Comparison of ENCODE assay signal across 8 cellular contexts in the genomic region with DNA sequence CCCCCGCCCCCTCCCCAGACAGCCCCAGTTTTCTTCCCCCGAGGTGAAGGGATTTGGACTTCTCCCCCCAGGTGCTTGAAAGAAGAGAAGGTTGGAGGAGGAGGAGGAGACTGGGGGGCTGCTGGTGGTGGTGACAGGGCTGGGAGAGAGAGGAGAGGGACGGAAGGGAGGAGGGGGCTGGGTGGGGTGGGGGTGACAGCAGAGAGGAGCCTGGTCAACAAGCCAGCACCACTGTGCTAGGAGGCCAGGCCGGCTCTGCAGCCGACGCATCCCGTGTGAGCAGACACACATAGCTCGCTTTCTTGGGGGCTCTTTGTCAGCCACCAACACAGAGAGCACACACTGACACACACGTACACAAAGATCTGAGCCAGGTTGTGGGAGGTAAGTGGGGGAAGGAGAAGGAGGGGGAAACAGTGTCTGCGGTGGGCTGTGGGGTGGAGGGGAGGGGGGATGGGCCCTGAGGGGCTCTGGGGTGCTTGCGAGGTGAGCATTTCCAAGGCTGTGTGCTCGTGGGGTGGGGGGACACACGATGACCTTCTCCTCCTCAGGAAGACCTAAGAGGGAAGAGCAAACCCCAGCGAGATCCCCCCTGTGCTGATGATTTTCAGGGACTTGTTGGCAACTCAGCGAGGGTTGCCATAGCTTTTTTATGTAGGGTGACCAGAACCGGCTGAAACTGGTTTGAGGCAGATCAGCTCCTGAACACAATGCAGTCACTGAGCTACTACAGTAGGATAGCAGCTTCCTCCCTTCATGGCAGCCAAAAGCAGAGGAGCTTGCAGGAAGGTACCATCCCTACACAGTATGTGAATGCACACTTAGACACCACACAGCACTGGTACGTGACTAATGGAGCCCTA.
DNase-seq lines count a peak whose midpoint lies in the region; ATAC-seq and FAIRE-seq lines count a peak whose summit lies in the region.

A gene with protein sequence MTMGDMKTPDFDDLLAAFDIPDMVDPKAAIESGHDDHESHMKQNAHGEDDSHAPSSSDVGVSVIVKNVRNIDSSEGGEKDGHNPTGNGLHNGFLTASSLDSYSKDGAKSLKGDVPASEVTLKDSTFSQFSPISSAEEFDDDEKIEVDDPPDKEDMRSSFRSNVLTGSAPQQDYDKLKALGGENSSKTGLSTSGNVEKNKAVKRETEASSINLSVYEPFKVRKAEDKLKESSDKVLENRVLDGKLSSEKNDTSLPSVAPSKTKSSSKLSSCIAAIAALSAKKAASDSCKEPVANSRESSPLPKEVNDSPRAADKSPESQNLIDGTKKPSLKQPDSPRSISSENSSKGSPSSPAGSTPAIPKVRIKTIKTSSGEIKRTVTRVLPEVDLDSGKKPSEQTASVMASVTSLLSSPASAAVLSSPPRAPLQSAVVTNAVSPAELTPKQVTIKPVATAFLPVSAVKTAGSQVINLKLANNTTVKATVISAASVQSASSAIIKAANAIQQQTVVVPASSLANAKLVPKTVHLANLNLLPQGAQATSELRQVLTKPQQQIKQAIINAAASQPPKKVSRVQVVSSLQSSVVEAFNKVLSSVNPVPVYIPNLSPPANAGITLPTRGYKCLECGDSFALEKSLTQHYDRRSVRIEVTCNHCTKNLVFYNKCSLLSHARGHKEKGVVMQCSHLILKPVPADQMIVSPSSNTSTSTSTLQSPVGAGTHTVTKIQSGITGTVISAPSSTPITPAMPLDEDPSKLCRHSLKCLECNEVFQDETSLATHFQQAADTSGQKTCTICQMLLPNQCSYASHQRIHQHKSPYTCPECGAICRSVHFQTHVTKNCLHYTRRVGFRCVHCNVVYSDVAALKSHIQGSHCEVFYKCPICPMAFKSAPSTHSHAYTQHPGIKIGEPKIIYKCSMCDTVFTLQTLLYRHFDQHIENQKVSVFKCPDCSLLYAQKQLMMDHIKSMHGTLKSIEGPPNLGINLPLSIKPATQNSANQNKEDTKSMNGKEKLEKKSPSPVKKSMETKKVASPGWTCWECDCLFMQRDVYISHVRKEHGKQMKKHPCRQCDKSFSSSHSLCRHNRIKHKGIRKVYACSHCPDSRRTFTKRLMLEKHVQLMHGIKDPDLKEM (N-terminal part only) (plus strand): TSS at position 732 of the 863 bp plus-strand sequence. CDS start 53,411 bp downstream, outside the sequence.

- H3K27me3 Mint-ChIP-seq in T-helper 2 cell treated with Interferon-gamma antibody and Interleukin-4, amounts not matched to agents 5 μg/mL and 100 μg/mL, for 36 hours (ENCODE audit: low read depth): peaks cover 62% of the 10 kb centered on the region

- H3K9me3 Mint-ChIP-seq in T-helper 2 cell treated with Interferon-gamma antibody and Interleukin-4, amounts not matched to agents 5 μg/mL and 100 μg/mL, for 36 hours: no peaks in the 10 kb centered on the region

- H3K4me3 ChIP-seq in mucosa of stomach (ENCODE audit: low read length): no peak within 1 kb of the TSS

- no peaks in the 10 kb centered on the region for H3K36me3 Mint-ChIP-seq in T-helper 2 cell treated with Interferon-gamma antibody and Interleukin-4, amounts not matched to agents 5 μg/mL and 100 μg/mL, for 36 hours (ENCODE audit: low read depth)

- no peaks in the 10 kb centered on the region for H3K9me3 ChIP-seq in mucosa of stomach (ENCODE audit: control insufficient read depth, low read length)

- ATAC-seq in HG03439 (IDR thresholded peaks at IDR 0.05; ENCODE audit: unreplicated experiment): no peak

- DNase-seq in DMS153 treated with DMSO at 0.1 percent for 48 hours (lab: John Stamatoyannopoulos, UW; ENCODE audit: unreplicated experiment) (peak; percentile 82), NCI-H1092 (lab: John Stamatoyannopoulos, UW) (peak; percentile 86), fibroblast of gingiva (ENCODE audit: low read depth) (peak; percentile 60), urothelium cell line (ENCODE audit: low spot score) (peak; percentile 60), KBM-7 (no peak)
- DNase-seq in T-helper 2 cell treated with Interferon-gamma antibody and Interleukin-4, amounts not matched to agents 5 μg/mL and 100 μg/mL, for 36 hours (ENCODE audit: low spot score): no peak

- H3K27me3 ChIP-seq in mucosa of stomach (ENCODE audit: control insufficient read depth, insufficient read depth, low read length): no peaks in the 10 kb centered on the region

- peak; percentile 55 for FAIRE-seq in urothelium cell line (lab: Jason Lieb, UNC)

- H3K27ac Mint-ChIP-seq in T-helper 2 cell treated with Interferon-gamma antibody and Interleukin-4, amounts not matched to agents 5 μg/mL and 100 μg/mL, for 36 hours: peak within 1 kb of the TSS; percentile 36

- H3K36me3 ChIP-seq in mucosa of stomach (ENCODE audit: control insufficient read depth, insufficient read depth, low read length): no peaks in the 10 kb centered on the region

- peaks cover 11% of the 10 kb centered on the region for H3K4me1 Mint-ChIP-seq in T-helper 2 cell treated with Interferon-gamma antibody and Interleukin-4, amounts not matched to agents 5 μg/mL and 100 μg/mL, for 36 hours (ENCODE audit: low read depth)

- in situ Hi-C loops in KBM-7 (cut with MboI; ENCODE audit: low pct_unique_long_range_greater_than_20kb, low sequenced_read_pairs): no loop called here

- H3K4me3 Mint-ChIP-seq in T-helper 2 cell treated with Interferon-gamma antibody and Interleukin-4, amounts not matched to agents 5 μg/mL and 100 μg/mL, for 36 hours: peak within 1 kb of the TSS; percentile 49

- H3K9ac ChIP-seq in mucosa of stomach (ENCODE audit: low read length): peak within 1 kb of the TSS; percentile 22

- H3K4me1 ChIP-seq in mucosa of stomach (ENCODE audit: control insufficient read depth, insufficient read depth, low read length): peaks cover 24% of the 10 kb centered on the region

Comparison
In these comparisons a context has a peak if more than half of its experiments do, and no peak if none do; other contexts are left out.
1. DNase-seq: peak in DMS153 treated with DMSO at 0.1 percent for 48 hours (single experiment), NCI-H1092 (single experiment), fibroblast of gingiva (single experiment) and urothelium cell line (single experiment); none in T-helper 2 cell treated with Interferon-gamma antibody and Interleukin-4, amounts not matched to agents 5 μg/mL and 100 μg/mL, for 36 hours (single experiment) and KBM-7 (single experiment).